Comparison of ENCODE assay signal across 29 cellular contexts in the genomic region with DNA sequence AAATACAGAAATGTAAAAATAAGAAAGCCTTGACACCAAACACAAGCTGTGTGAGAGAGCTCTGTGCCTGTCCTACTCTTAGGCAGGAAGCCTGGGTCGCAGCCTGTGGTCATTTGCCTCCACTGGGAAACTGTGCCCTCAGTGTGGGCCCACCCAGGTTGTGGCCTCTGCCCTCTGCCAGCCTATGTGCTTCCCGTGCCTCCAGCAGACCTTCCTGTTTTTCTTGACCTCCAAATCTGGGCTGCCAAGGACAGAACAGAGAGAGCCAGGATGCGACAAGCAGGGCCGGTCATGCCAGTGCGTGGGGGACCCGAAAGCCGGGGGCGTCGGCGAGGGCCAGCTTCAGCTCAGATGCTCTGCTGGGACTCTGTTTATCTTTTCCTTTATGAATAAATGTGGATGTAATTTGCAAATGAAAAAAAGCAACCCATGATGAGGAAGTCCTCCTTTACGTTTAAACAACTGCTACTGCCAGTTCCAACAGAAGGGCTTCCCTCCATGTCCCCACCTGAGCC.
"Had no signal": no experiment of that assay in that cellular context is flagged by ENCODE, and none has a peak within 500 bp of the region (broad histone marks: within the 10 kb centered on the region; RNA-seq: fewer than 3 reads in every experiment).

No MANE protein-coding gene starts in this region.

- H3K27me3 ChIP-seq: neural progenitor cell, pancreas, right lobe of liver, sigmoid colon, testis, transverse colon, upper lobe of right lung, uterus had no signal

- H3K27ac Mint-ChIP-seq: naive thymus-derived CD4-positive, alpha-beta T cell; natural killer cell; nephron; neural progenitor cell; stimulated activated memory B cell treated with anti-CD40 and anti-IgM and Interleukin-4, amounts not matched to agents 10 μg/mL and 1 μg/mL and 100 μg/mL, for 72 hours; type B pancreatic cell had no signal

- H3K4me1 ChIP-seq: neural progenitor cell, psoas muscle, right lobe of liver, sigmoid colon, suprapubic skin, testis, tibial artery, upper lobe of right lung, uterus had no signal

- H3K36me3 Mint-ChIP-seq: naive thymus-derived CD4-positive, alpha-beta T cell; natural killer cell; neural progenitor cell; stimulated activated memory B cell treated with anti-CD40 and anti-IgM and Interleukin-4, amounts not matched to agents 10 μg/mL and 1 μg/mL and 100 μg/mL, for 72 hours; type B pancreatic cell had no signal

- H3K4me1 Mint-ChIP-seq: nephron; stimulated activated memory B cell treated with anti-CD40 and anti-IgM and Interleukin-4, amounts not matched to agents 10 μg/mL and 1 μg/mL and 100 μg/mL, for 72 hours had no signal

- H3K9ac ChIP-seq: neural progenitor cell had no signal

- H3K9me3 Mint-ChIP-seq: natural killer cell; nephron; neural progenitor cell; stimulated activated memory B cell treated with anti-CD40 and anti-IgM and Interleukin-4, amounts not matched to agents 10 μg/mL and 1 μg/mL and 100 μg/mL, for 72 hours; stimulated activated naive CD8-positive, alpha-beta T cell treated with anti-CD3 and anti-CD28 coated beads, Interleukin-15, amount 100 ng/mL, for 72 hours; type B pancreatic cell had no signal

- H3K27ac ChIP-seq: neural progenitor cell, neutrophil, pancreas, psoas muscle, right lobe of liver, sigmoid colon, suprapubic skin, testis, tibial artery, transverse colon, upper lobe of right lung, uterus had no signal

- DNase-seq: naive thymus-derived CD4-positive, alpha-beta T cell; natural killer cell; nucleus accumbens; pancreas; psoas muscle; right cardiac atrium; right lobe of liver; sigmoid colon; small intestine; stimulated activated CD4-positive, alpha-beta T cell treated with anti-CD3 and anti-CD28 coated beads, Interleukin-12 subunit alpha, Interleukin-12 subunit beta, amount 100 ng/mL, for 4 hours; stimulated activated CD4-positive, alpha-beta T cell treated with anti-CD3 and anti-CD28 coated beads, Interleukin-1b, Interleukin-23, amount 100 ng/mL, for 48 hours; stimulated activated CD4-positive, alpha-beta T cell treated with anti-CD3 and anti-CD28 coated beads, Interleukin-4, amount 100 ng/mL, for 1 hour; stimulated activated CD4-positive, alpha-beta T cell treated with anti-CD3 and anti-CD28 coated beads, Interleukin-4, amount 100 ng/mL, for 4 hours; stimulated activated CD8-positive, alpha-beta memory T cell treated with anti-CD3 and anti-CD28 coated beads, Interleukin-4, amount 100 ng/mL, for 48 hours; stimulated activated naive CD4-positive, alpha-beta T cell; stimulated activated naive CD8-positive, alpha-beta T cell treated with anti-CD3 and anti-CD28 coated beads, Interleukin-15, amount 100 ng/mL, for 72 hours; stimulated activated naive CD8-positive, alpha-beta T cell treated with anti-CD3 and anti-CD28 coated beads, Interleukin-15, Interleukin-2, amounts not matched to agents 100 U/mL and 50 U/mL, for 24 hours; substantia nigra; testis; tibial artery; transverse colon; upper lobe of right lung; uterus had no signal

- ATAC-seq: naive thymus-derived CD4-positive, alpha-beta T cell; natural killer cell; pancreas; psoas muscle; right cardiac atrium; stimulated activated memory B cell treated with anti-CD40 and anti-IgM and Interleukin-4, amounts not matched to agents 10 μg/mL and 1 μg/mL and 100 μg/mL, for 72 hours; stimulated activated naive CD8-positive, alpha-beta T cell treated with anti-CD3 and anti-CD28 coated beads, Interleukin-15, amount 100 ng/mL, for 72 hours; stimulated activated naive CD8-positive, alpha-beta T cell treated with anti-CD3 and anti-CD28 coated beads, Interleukin-15, Interleukin-2, amounts not matched to agents 100 U/mL and 50 U/mL, for 24 hours; upper lobe of right lung had no signal

- H3K36me3 ChIP-seq: neural progenitor cell, neutrophil, pancreas, right lobe of liver, sigmoid colon, suprapubic skin, tibial artery, transverse colon, upper lobe of right lung, uterus had no signal

- H2AFZ ChIP-seq: neural progenitor cell had no signal

- H3K4me3 Mint-ChIP-seq: naive thymus-derived CD4-positive, alpha-beta T cell; natural killer cell; nephron; neural progenitor cell; stimulated activated memory B cell treated with anti-CD40 and anti-IgM and Interleukin-4, amounts not matched to agents 10 μg/mL and 1 μg/mL and 100 μg/mL, for 72 hours; stimulated activated naive CD8-positive, alpha-beta T cell treated with anti-CD3 and anti-CD28 coated beads, Interleukin-15, amount 100 ng/mL, for 72 hours; type B pancreatic cell had no signal

- FAIRE-seq: pancreas, small intestine had no signal

- H3K9me3 ChIP-seq: neutrophil, pancreas, psoas muscle, right lobe of liver, sigmoid colon, suprapubic skin, testis, tibial artery, transverse colon, upper lobe of right lung, uterus had no signal

- H3K4me3 ChIP-seq: neural progenitor cell, pancreas, psoas muscle, right lobe of liver, sigmoid colon, suprapubic skin, testis, tibial artery, transverse colon, upper lobe of right lung, uterus had no signal

- H3K4me2 ChIP-seq: neural progenitor cell had no signal
